In the genomic region with DNA sequence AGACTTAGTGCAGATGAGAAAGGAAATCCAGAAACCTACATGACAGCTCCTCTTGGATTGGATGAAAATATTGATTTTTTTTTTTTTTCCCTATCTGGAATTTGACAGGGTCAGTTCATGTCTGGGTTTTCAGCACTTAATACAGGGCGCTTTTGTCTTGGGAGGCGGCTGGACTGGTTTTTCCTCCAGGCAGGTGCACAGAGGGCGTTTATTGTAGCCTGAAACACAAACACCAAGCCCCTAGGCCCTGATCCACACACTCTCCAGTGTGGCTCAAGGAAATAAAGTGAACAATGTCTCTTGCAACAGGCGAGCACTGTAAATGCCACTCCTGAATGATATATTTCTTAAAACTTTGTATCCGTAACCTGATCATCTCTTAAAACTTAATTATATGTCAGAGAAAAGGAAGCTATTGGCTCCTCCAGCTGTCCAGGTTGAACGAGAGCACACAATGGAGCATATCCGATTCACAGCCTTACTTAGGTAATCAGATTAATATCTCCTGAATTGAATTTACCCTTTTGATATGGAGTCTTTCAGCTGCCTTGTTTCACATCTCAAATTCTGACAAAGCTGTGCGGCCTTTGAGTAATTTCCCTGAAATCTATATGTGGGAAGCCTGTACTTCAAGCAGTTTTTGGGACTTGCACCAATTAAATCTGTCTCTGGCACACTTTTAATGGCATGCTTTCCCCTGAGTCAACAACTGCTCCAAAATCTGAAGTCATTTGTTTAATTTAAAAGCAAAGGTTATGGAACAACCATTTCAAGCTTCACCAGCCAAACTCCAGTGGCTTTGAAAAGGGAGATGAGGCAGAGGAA, we compare ENCODE assay signal across 8 cellular contexts.
DNase-seq lines count a peak whose midpoint lies in the region; ATAC-seq and TF ChIP-seq lines count a peak whose summit lies in the region.
"Had no signal": no experiment of that assay in that cellular context is flagged by ENCODE, and none has a peak within 500 bp of the region (broad histone marks: within the 10 kb centered on the region; RNA-seq: fewer than 3 reads in every experiment).

No MANE protein-coding gene starts in this region.

- H3K27ac ChIP-seq in Peyer's patch (peak overlapping the region; percentile 11 to 66 (median 41)), transverse colon (peak overlapping the region; percentile 62 to 85 (median 80)), spleen (peak overlapping the region in 1 of 8 donors; percentile 57)
- H3K27ac ChIP-seq: SJSA1 had no signal

- TF ChIP-seq POLR2A in Peyer's patch (IDR thresholded peaks at IDR 0.05) (no peak), transverse colon (IDR thresholded peaks at IDR 0.05) (no peak), spleen (IDR thresholded peaks at IDR 0.05) (no peak)

- intact Hi-C loops in transverse colon (cut with DNase I; ENCODE audit: low total_unique reads), result no loop called here
- intact Hi-C loops in spleen (cut with DNase I; ENCODE audit: low total_unique reads), result no loop called here

- TF ChIP-seq EP300 in transverse colon (IDR thresholded peaks at IDR 0.05; ENCODE audit: low read depth), result peak; percentile 22

- H3K4me1 ChIP-seq in Peyer's patch (peaks cover 0 to 8% (median 3%) of the 10 kb centered on the region in 4 donors), transverse colon (peaks cover 9 to 44% (median 20%) of the 10 kb centered on the region in 4 donors), spleen (peaks cover 11 to 72% (median 33%) of the 10 kb centered on the region in 6 donors)

- no peak overlapping the region for H3K4me3 ChIP-seq in Peyer's patch
- no peak overlapping the region for H3K4me3 ChIP-seq in transverse colon
- H3K4me3 ChIP-seq in spleen, result no peak overlapping the region
- H3K4me3 ChIP-seq: SJSA1 had no signal

- no peaks in the 10 kb centered on the region for H3K27me3 ChIP-seq in Peyer's patch
- no peaks in the 10 kb centered on the region for H3K27me3 ChIP-seq in transverse colon
- H3K27me3 ChIP-seq in spleen (replicated peaks in 1 of 7), result no peaks in the 10 kb centered on the region
- H3K27me3 ChIP-seq: SJSA1 had no signal

- in situ Hi-C loops in transverse colon (cut with MboI; ENCODE audit: low pct_ligation_motif_present in 1 of 4, low pct_unique_long_range_greater_than_20kb in 1 of 4, low sequenced_read_pairs in 3 of 4), result no loop called here

- 53 to 58% methylated on average over 8 of the region's 8 CpGs for WGBS in transverse colon (ENCODE audit: low coverage in 1 of 2), 2 donors
- WGBS in spleen, 5 donors, result 91 to 97% (median 94%) methylated on average over 8 of the region's 8 CpGs

- DNase-seq in NCI-H1105 (lab: John Stamatoyannopoulos, UW) (peak; percentile 74), Peyer's patch (peak in 1 of 3 donors; percentile 50), left kidney (ENCODE audit: low read depth, low spot score) (peak; percentile 88), transverse colon (peak; percentile 64), spleen (no peak)
- DNase-seq in activated CD4-positive, alpha-beta T cell treated with anti-CD3 and anti-CD28 coated beads, Interleukin-2, amount 50 U/mL, for 4 hours, result no peak

- peaks cover 0 to 4% (median 0%) of the 10 kb centered on the region in 4 donors for H3K9me3 ChIP-seq in Peyer's patch
- peaks cover 0 to 2% of the 10 kb centered on the region in 2 donors for H3K9me3 ChIP-seq in transverse colon
- peaks cover 0 to 10% (median 2%) of the 10 kb centered on the region in 8 donors for H3K9me3 ChIP-seq in spleen
- H3K9me3 ChIP-seq: SJSA1 had no signal

- ATAC-seq in HG02642 (IDR thresholded peaks at IDR 0.05; ENCODE audit: poor library complexity, unreplicated experiment), result no peak

- TF ChIP-seq CTCF in Peyer's patch (IDR thresholded peaks at IDR 0.05) (no peak), transverse colon (IDR thresholded peaks at IDR 0.05) (no peak), spleen (IDR thresholded peaks at IDR 0.05 in 8 of 11, conservative IDR thresholded peaks at IDR 0.05 in 3 of 11) (no peak)

- no peaks in the 10 kb centered on the region for H3K36me3 ChIP-seq in Peyer's patch
- H3K36me3 ChIP-seq in transverse colon, result no peaks in the 10 kb centered on the region
- H3K36me3 ChIP-seq in spleen, result no peaks in the 10 kb centered on the region
- H3K36me3 ChIP-seq: SJSA1 had no signal

Comparison
In these comparisons a context has a peak if more than half of its experiments do, and no peak if none do; other contexts are left out.
1. DNase-seq: peak in NCI-H1105 (single experiment), left kidney (single experiment) and transverse colon (single experiment); none in spleen (single experiment) and activated CD4-positive, alpha-beta T cell treated with anti-CD3 and anti-CD28 coated beads, Interleukin-2, amount 50 U/mL, for 4 hours (0 of 2).